1 cellular context compared by ENCODE assay signal in the genomic region with DNA sequence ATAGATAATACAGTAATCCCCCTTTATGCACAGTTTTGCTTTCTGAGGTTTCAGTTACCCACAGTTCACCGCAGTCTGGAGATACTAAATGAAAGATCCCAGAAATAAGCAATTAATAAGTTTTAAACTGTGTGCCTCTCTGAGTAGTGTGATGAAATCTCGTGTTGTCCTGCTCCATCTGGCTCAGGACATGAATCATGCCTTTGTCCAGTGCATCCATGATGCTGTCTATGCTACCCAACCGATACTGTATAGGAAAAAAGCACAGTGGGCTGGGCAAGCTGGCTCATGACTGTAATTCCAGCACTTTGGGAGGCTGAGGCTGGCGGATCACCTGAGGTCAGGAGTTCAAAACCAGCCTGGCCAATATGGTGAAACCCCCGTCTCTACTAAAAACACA.
TF ChIP-seq lines count a peak whose summit lies in the region.

No MANE protein-coding gene starts in this region.

TF ChIP-seq in K562, 482 proteins besides CTCF, POLR2A, EP300 and RAD21:
- TF ChIP-seq ARID3B (CRISPR knock-in tag; IDR thresholded peaks at IDR 0.05; ENCODE audit: borderline replicate concordance) = no peak
- no peak for TF ChIP-seq TSHZ1 (CRISPR knock-in tag; IDR thresholded peaks at IDR 0.05)
- no peak for TF ChIP-seq NFXL1 (CRISPR knock-in tag; IDR thresholded peaks at IDR 0.05)
- TF ChIP-seq CAMTA2 (CRISPR knock-in tag; conservative IDR thresholded peaks at IDR 0.05) = no peak
- peak; percentile 52; the same call in 1 of the 2 replicates for TF ChIP-seq ATF3 (IDR thresholded peaks at IDR 0.05)
- no peak for TF ChIP-seq ATF3 (CRISPR knock-in tag; conservative IDR thresholded peaks at IDR 0.05)
- TF ChIP-seq PATZ1 (CRISPR knock-in tag; IDR thresholded peaks at IDR 0.05; ENCODE audit: borderline replicate concordance) = no peak
- TF ChIP-seq KDM1A (IDR thresholded peaks at IDR 0.05) = 0 out of 4 replicates have a peak, but pooled peaks of 1 of the 2 experiments have one; percentile 17
- no peak for TF ChIP-seq ZKSCAN8 (CRISPR knock-in tag; IDR thresholded peaks at IDR 0.05)
- no peak for TF ChIP-seq TAF9B (IDR thresholded peaks at IDR 0.05; ENCODE audit: partially characterized antibody)
- TF ChIP-seq NCOR1 (IDR thresholded peaks at IDR 0.05) = no peak
- no peak for TF ChIP-seq ZNF77 (CRISPR knock-in tag; IDR thresholded peaks at IDR 0.05)
- TF ChIP-seq NKRF (IDR thresholded peaks at IDR 0.05; ENCODE audit: borderline replicate concordance) = no peak
- peak; percentile 20 for TF ChIP-seq MEIS2 (IDR thresholded peaks at IDR 0.05; ENCODE audit: partially characterized antibody)
- TF ChIP-seq, protein P1, sequence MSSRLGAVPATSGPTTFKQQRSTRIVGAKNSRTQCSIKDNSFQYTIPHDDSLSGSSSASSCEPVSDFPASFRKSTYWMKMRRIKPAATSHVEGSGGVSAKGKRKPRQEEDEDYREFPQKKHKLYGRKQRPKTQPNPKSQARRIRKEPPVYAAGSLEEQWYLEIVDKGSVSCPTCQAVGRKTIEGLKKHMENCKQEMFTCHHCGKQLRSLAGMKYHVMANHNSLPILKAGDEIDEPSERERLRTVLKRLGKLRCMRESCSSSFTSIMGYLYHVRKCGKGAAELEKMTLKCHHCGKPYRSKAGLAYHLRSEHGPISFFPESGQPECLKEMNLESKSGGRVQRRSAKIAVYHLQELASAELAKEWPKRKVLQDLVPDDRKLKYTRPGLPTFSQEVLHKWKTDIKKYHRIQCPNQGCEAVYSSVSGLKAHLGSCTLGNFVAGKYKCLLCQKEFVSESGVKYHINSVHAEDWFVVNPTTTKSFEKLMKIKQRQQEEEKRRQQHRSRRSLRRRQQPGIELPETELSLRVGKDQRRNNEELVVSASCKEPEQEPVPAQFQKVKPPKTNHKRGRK (tag; IDR thresholded peaks at IDR 0.05) = no peak
- no peak for TF ChIP-seq LCOR (CRISPR knock-in tag; IDR thresholded peaks at IDR 0.05)
- TF ChIP-seq POLR2AphosphoS2 (IDR thresholded peaks at IDR 0.05; ENCODE audit: low read length) = no peak
- 0 out of 2 replicates have a peak, but pooled peaks have one; percentile 9 for TF ChIP-seq CBFA2T3 (IDR thresholded peaks at IDR 0.05)
